ENCODE assay signal across 21 cellular contexts in the genomic region with DNA sequence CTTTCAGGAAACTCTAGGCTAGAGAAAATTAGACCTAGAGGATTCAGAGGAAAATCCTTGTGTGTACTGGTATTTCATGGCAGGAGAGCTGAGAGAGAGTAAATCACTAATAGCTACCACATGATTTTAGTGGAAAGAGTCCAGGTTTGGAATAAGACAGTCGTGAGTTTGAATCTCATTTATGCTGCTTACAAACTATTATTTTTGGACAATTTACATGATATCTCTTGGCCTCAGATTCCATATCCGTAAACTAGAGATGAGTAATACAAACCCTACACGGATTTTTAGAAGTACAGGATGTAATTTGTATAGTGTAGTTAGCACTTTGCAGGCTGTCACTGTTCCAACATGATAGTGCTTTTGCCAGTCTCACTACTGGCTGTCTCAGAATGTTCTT. TPM values are rescaled to one million over a fixed set of nuclear protein-coding genes. Genes with fewer than 3 reads are reported as not detected.
DNase-seq lines count a peak whose midpoint lies in the region; ATAC-seq, FAIRE-seq and TF ChIP-seq lines count a peak whose summit lies in the region.
"Had no signal": no experiment of that assay in that cellular context is flagged by ENCODE, and none has a peak within 500 bp of the region (broad histone marks: within the 10 kb centered on the region; RNA-seq: fewer than 3 reads in every experiment).

No MANE protein-coding gene starts in this region.

- FAIRE-seq in H54 (lab: Jason Lieb, UNC) (peak; percentile 58), astrocyte (lab: Jason Lieb, UNC) (peak; percentile 49), frontal cortex (lab: Jason Lieb, UNC) (no peak)

- DNase-seq in AG08395 (ENCODE audit: low spot score) (peak; percentile 43), H54 (ENCODE audit: insufficient read length, low spot score) (no peak), astrocyte (ENCODE audit: low read depth) (peak; percentile 55), fibroblast of villous mesenchyme (ENCODE audit: low read depth) (peak; percentile 10), frontal cortex (ENCODE audit: low spot score in 2 of 2) (no peak), mucosa of gallbladder (ENCODE audit: low spot score) (no peak), 8988T (no peak)
- DNase-seq in effector memory CD8-positive, alpha-beta T cell, result no peak
- DNase-seq: DMS153; effector memory CD4-positive, alpha-beta T cell; heart right ventricle; NCI-H146; NCI-H446 had no signal

- H3K36me3 ChIP-seq in astrocyte (ENCODE audit: insufficient read depth, low read length), result no peaks in the 10 kb centered on the region
- H3K36me3 ChIP-seq: BLaER1 treated with 17β-estradiol and CSF1 and Interleukin-3, amounts not matched to agents 10 nM and 100 nM; heart right ventricle had no signal

- no peaks in the 10 kb centered on the region for H3K79me2 ChIP-seq in astrocyte (ENCODE audit: insufficient read depth, low read length)

- no peak overlapping the region for H3K27ac ChIP-seq in astrocyte (ENCODE audit: low read depth, low read length)
- H3K27ac ChIP-seq: KMS-11 had no signal

- no peaks in the 10 kb centered on the region for H3K27me3 ChIP-seq in astrocyte (ENCODE audit: insufficient read depth, low read length)
- H3K27me3 ChIP-seq: BLaER1 treated with 17β-estradiol and CSF1 and Interleukin-3, amounts not matched to agents 10 nM and 100 nM; heart right ventricle had no signal

- no peaks in the 10 kb centered on the region for H4K20me1 ChIP-seq in astrocyte (ENCODE audit: insufficient read depth, low read length)
- H4K20me1 ChIP-seq: BLaER1 treated with 17β-estradiol and CSF1 and Interleukin-3, amounts not matched to agents 10 nM and 100 nM had no signal

- no peak overlapping the region for H3K27ac Mint-ChIP-seq in astrocyte (ENCODE audit: unreplicated experiment)
- H3K27ac Mint-ChIP-seq in effector memory CD8-positive, alpha-beta T cell, result no peak overlapping the region
- H3K27ac Mint-ChIP-seq: activated T-helper 2 cell treated with anti-CD3 and anti-CD28 coated beads, Interferon-gamma antibody, Interleukin-2, Interleukin-4, amounts not matched to agents 10 μg/mL and 5 μg/mL and 100 μg/mL, durations not matched to agents 14 hours and 24 hours and 36 hours; brain; stimulated activated memory B cell treated with anti-CD40 and anti-IgM and Interleukin-4, amounts not matched to agents 10 μg/mL and 1 μg/mL and 100 μg/mL, for 72 hours had no signal

- peaks cover 36% of the 10 kb centered on the region for H3K4me1 Mint-ChIP-seq in astrocyte (ENCODE audit: low read depth, unreplicated experiment)
- peaks cover 0 to 19% of the 10 kb centered on the region in 2 donors for H3K4me1 Mint-ChIP-seq in effector memory CD8-positive, alpha-beta T cell (ENCODE audit: low read depth in 2 of 2)
- H3K4me1 Mint-ChIP-seq: stimulated activated memory B cell treated with anti-CD40 and anti-IgM and Interleukin-4, amounts not matched to agents 10 μg/mL and 1 μg/mL and 100 μg/mL, for 72 hours had no signal

- no peak for ATAC-seq in effector memory CD8-positive, alpha-beta T cell (replicated peaks)
- ATAC-seq: HCT116; stimulated activated memory B cell treated with anti-CD40 and anti-IgM and Interleukin-4, amounts not matched to agents 10 μg/mL and 1 μg/mL and 100 μg/mL, for 72 hours had no signal

- TF ChIP-seq POLR2A in H54 (IDR thresholded peaks at IDR 0.05; ENCODE audit: low read depth, low read length), result no peak

- H2AFZ ChIP-seq in astrocyte (ENCODE audit: low read depth, low read length), result no peak overlapping the region

- no peaks in the 10 kb centered on the region for H3K27me3 Mint-ChIP-seq in astrocyte (ENCODE audit: low read depth, unreplicated experiment)
- H3K27me3 Mint-ChIP-seq in effector memory CD8-positive, alpha-beta T cell, result peaks cover 26 to 41% of the 10 kb centered on the region in 2 donors
- H3K27me3 Mint-ChIP-seq: brain had no signal

- H3K4me2 ChIP-seq in astrocyte (ENCODE audit: low read length), result no peak overlapping the region
- H3K4me2 ChIP-seq: KMS-11 had no signal

- peaks cover 19% of the 10 kb centered on the region for H3K4me1 ChIP-seq in astrocyte (ENCODE audit: insufficient read depth, low read length)

- no peak overlapping the region for H3K4me3 ChIP-seq in astrocyte (ENCODE audit: insufficient read depth, low read depth, low read length)
- no peak overlapping the region for H3K4me3 ChIP-seq in fibroblast of villous mesenchyme (ENCODE audit: low read depth, low read length)
- H3K4me3 ChIP-seq: BLaER1 treated with 17β-estradiol and CSF1 and Interleukin-3, amounts not matched to agents 10 nM and 100 nM; heart right ventricle; skin epidermis had no signal

- H3K9me3 ChIP-seq in astrocyte (ENCODE audit: insufficient read depth, low read depth, low read length), result no peaks in the 10 kb centered on the region
- H3K9me3 ChIP-seq: BLaER1 treated with 17β-estradiol and CSF1 and Interleukin-3, amounts not matched to agents 10 nM and 100 nM; heart right ventricle had no signal

- H3K36me3 Mint-ChIP-seq in astrocyte (ENCODE audit: low read depth, unreplicated experiment), result no peaks in the 10 kb centered on the region
- no peaks in the 10 kb centered on the region for H3K36me3 Mint-ChIP-seq in effector memory CD8-positive, alpha-beta T cell (ENCODE audit: insufficient read depth)
- H3K36me3 Mint-ChIP-seq: brain; stimulated activated memory B cell treated with anti-CD40 and anti-IgM and Interleukin-4, amounts not matched to agents 10 μg/mL and 1 μg/mL and 100 μg/mL, for 72 hours had no signal

- H3K9ac ChIP-seq in astrocyte (ENCODE audit: low read length), result no peak overlapping the region
- H3K9ac ChIP-seq: KMS-11 had no signal

- no peaks in the 10 kb centered on the region for H3K9me3 Mint-ChIP-seq in astrocyte (ENCODE audit: unreplicated experiment)
- peaks cover 0 to 2% of the 10 kb centered on the region in 2 donors for H3K9me3 Mint-ChIP-seq in effector memory CD8-positive, alpha-beta T cell
- H3K9me3 Mint-ChIP-seq: activated T-helper 2 cell treated with anti-CD3 and anti-CD28 coated beads, Interferon-gamma antibody, Interleukin-2, Interleukin-4, amounts not matched to agents 10 μg/mL and 5 μg/mL and 100 μg/mL, durations not matched to agents 14 hours and 24 hours and 36 hours; brain; stimulated activated memory B cell treated with anti-CD40 and anti-IgM and Interleukin-4, amounts not matched to agents 10 μg/mL and 1 μg/mL and 100 μg/mL, for 72 hours had no signal

- no peak overlapping the region for H3K4me3 Mint-ChIP-seq in astrocyte (ENCODE audit: unreplicated experiment)
- H3K4me3 Mint-ChIP-seq in effector memory CD8-positive, alpha-beta T cell, result no peak overlapping the region
- H3K4me3 Mint-ChIP-seq: brain; stimulated activated memory B cell treated with anti-CD40 and anti-IgM and Interleukin-4, amounts not matched to agents 10 μg/mL and 1 μg/mL and 100 μg/mL, for 72 hours had no signal

- TF ChIP-seq CTCF in astrocyte (IDR thresholded peaks at IDR 0.05; ENCODE audit: insufficient read depth, low read depth, low read length) (no peak), fibroblast of villous mesenchyme (IDR thresholded peaks at IDR 0.05; ENCODE audit: insufficient read depth, low read depth, low read length) (no peak)

RNA-seq across cellular contexts. Expression of a gene that starts 2.7 kb away (rescaled TPM):
- total RNA-seq in astrocyte, result 4.7 and 5.7 TPM in 2 replicates
- 0.43 and 0.64 TPM in 2 replicates for total RNA-seq in fibroblast of villous mesenchyme
- not detected for total RNA-seq in frontal cortex
- 0.17 TPM for total RNA-seq in mucosa of gallbladder
- total RNA-seq: activated T-helper 2 cell treated with anti-CD3 and anti-CD28 coated beads, Interferon-gamma antibody, Interleukin-2, Interleukin-4, amounts not matched to agents 10 μg/mL and 5 μg/mL and 100 μg/mL, durations not matched to agents 14 hours and 24 hours and 36 hours; osteocyte had no signal

Comparison
In these comparisons a context has a peak if more than half of its experiments do, and no peak if none do; other contexts are left out.
1. DNase-seq: peak in AG08395 (single experiment), astrocyte (single experiment) and fibroblast of villous mesenchyme (single experiment); none in H54 (single experiment), frontal cortex (0 of 2), mucosa of gallbladder (single experiment), effector memory CD8-positive, alpha-beta T cell (0 of 3) and 8988T (single experiment).